1 cellular context compared by ENCODE assay signal in the genomic region with DNA sequence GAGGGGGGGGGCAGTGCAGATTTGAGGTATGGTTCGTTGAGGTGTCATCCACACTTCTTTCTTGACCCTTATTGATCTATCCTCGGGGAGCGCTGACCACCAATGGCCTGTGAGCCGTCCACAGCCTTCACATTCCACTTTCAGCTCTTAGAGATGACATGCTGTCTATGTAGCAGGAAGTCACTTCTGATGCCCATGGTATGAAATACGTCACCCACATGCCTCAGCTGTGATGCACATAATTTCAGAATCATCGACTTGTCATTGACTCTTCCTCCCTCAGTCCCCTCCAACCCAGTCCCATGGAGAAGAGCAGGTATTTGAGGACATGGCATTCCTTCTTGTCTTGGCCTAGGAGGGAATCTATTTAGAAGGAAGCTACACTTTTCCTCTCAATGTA.
TF ChIP-seq lines count a peak whose summit lies in the region.

No MANE protein-coding gene starts in this region.

TF ChIP-seq in IMR-90, 13 proteins besides CTCF, POLR2A, EP300 and RAD21:
- TF ChIP-seq BHLHE40 (IDR thresholded peaks at IDR 0.05; ENCODE audit: low read depth, low read length) (no peak), MXI1 (IDR thresholded peaks at IDR 0.05; ENCODE audit: borderline replicate concordance, low read depth, low read length) (no peak), CHD1 (IDR thresholded peaks at IDR 0.05; ENCODE audit: low read depth, low read length) (no peak), RFX5 (IDR thresholded peaks at IDR 0.05; ENCODE audit: low read depth, low read length) (no peak), FOS (IDR thresholded peaks at IDR 0.05; ENCODE audit: low read depth, low read length) (no peak), RCOR1 (IDR thresholded peaks at IDR 0.05; ENCODE audit: insufficient replicate concordance, low read length) (no peak)
- TF ChIP-seq, protein P1, sequence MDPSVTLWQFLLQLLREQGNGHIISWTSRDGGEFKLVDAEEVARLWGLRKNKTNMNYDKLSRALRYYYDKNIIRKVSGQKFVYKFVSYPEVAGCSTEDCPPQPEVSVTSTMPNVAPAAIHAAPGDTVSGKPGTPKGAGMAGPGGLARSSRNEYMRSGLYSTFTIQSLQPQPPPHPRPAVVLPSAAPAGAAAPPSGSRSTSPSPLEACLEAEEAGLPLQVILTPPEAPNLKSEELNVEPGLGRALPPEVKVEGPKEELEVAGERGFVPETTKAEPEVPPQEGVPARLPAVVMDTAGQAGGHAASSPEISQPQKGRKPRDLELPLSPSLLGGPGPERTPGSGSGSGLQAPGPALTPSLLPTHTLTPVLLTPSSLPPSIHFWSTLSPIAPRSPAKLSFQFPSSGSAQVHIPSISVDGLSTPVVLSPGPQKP (IDR thresholded peaks at IDR 0.05; ENCODE audit: borderline replicate concordance, low read depth, low read length) = no peak
TF ChIP-seq in IMR-90: peak in this region for 0.
